In genomic region chr5:83076742-83077661, GRCh38 we compare ENCODE assay signal across 8 cellular contexts. TPM values are rescaled to one million over a fixed set of nuclear protein-coding genes. Genes with fewer than 3 reads are reported as not detected.
DNase-seq lines count a peak whose midpoint lies in the region; ATAC-seq and TF ChIP-seq lines count a peak whose summit lies in the region.

Gene TMEM167A, minus strand, starts transcription at chr5:83077394. Its CDS starts 71 bp downstream, at chr5:83077323.
Gene XRCC4, plus strand, starts transcription at chr5:83077547. Its CDS starts 27,373 bp downstream, at chr5:83104920.

- H3K4me2 ChIP-seq in DOHH2 (ENCODE audit: low read length) (peak within 1 kb of the TSS; percentile 96), GM23338 (peak within 1 kb of the TSS; percentile 92)

- H3K9me3 Mint-ChIP-seq in GM23338 (no peaks in the 10 kb centered on the region), naive B cell (no peaks in the 10 kb centered on the region)
- no peaks in the 10 kb centered on the region for H3K9me3 Mint-ChIP-seq in stimulated activated memory B cell treated with anti-CD40 and anti-IgM and Interleukin-4, amounts not matched to agents 10 μg/mL and 1 μg/mL and 100 μg/mL, for 72 hours

- H3K79me2 ChIP-seq in DOHH2 (ENCODE audit: control insufficient read depth, low read length) (peaks cover 93% of the 10 kb centered on the region), GM23338 (replicated peaks; ENCODE audit: insufficient read depth) (peaks cover 65% of the 10 kb centered on the region)

- ATAC-seq in GM23338: peak; percentile 99
- peak; percentile 98 for ATAC-seq in naive B cell (ENCODE audit: low read depth in 2 of 2)
- ATAC-seq in stimulated activated memory B cell treated with anti-CD40 and anti-IgM and Interleukin-4, amounts not matched to agents 10 μg/mL and 1 μg/mL and 100 μg/mL, for 72 hours: peak; percentile 100

- TF ChIP-seq CTCF in DOHH2 (IDR thresholded peaks at IDR 0.05; ENCODE audit: low read depth, low read length, poor library complexity, severe bottlenecking) (no peak), GM23338 (conservative IDR thresholded peaks at IDR 0.05; ENCODE audit: low read depth in 2 of 2) (no peak)

- H3F3A ChIP-seq in DOHH2 (ENCODE audit: control insufficient read depth, insufficient read depth): no peaks in the 10 kb centered on the region
- H3F3A ChIP-seq in GM23338 (replicated peaks; ENCODE audit: low read depth): no peaks in the 10 kb centered on the region

- no peaks in the 10 kb centered on the region for H4K20me1 ChIP-seq in DOHH2 (ENCODE audit: control insufficient read depth, insufficient read depth, low read depth, low read length)
- H4K20me1 ChIP-seq in GM23338 (replicated peaks; ENCODE audit: insufficient read depth): peaks cover 6% of the 10 kb centered on the region; the same call in 1 of the 2 replicates

- H3K4me3 Mint-ChIP-seq in GM23338 (peak within 1 kb of the TSS; percentile 100), naive B cell (peak within 1 kb of the TSS; percentile 95 to 100 (median 98))
- peak within 1 kb of the TSS; percentile 95 for H3K4me3 Mint-ChIP-seq in stimulated activated memory B cell treated with anti-CD40 and anti-IgM and Interleukin-4, amounts not matched to agents 10 μg/mL and 1 μg/mL and 100 μg/mL, for 72 hours

- peaks cover 3% of the 10 kb centered on the region for H3K27me3 Mint-ChIP-seq in GM23338 (ENCODE audit: insufficient read depth, low read depth, poor library complexity)
- H3K27me3 Mint-ChIP-seq in naive B cell: no peaks in the 10 kb centered on the region
- H3K27me3 Mint-ChIP-seq in stimulated activated memory B cell treated with anti-CD40 and anti-IgM and Interleukin-4, amounts not matched to agents 10 μg/mL and 1 μg/mL and 100 μg/mL, for 72 hours: no peaks in the 10 kb centered on the region

- H3K4me1 Mint-ChIP-seq in GM23338 (peaks cover 44% of the 10 kb centered on the region), naive B cell (peaks cover 33 to 64% (median 45%) of the 10 kb centered on the region in 3 donors)
- peaks cover 50% of the 10 kb centered on the region for H3K4me1 Mint-ChIP-seq in stimulated activated memory B cell treated with anti-CD40 and anti-IgM and Interleukin-4, amounts not matched to agents 10 μg/mL and 1 μg/mL and 100 μg/mL, for 72 hours

- peaks cover 14% of the 10 kb centered on the region for H3K4me1 ChIP-seq in DOHH2 (ENCODE audit: control insufficient read depth, low read length)
- peaks cover 30% of the 10 kb centered on the region for H3K4me1 ChIP-seq in GM23338 (ENCODE audit: insufficient read depth)

- no peaks in the 10 kb centered on the region for H3K9me2 ChIP-seq in DOHH2 (replicated peaks; ENCODE audit: control insufficient read depth, low read length)
- H3K9me2 ChIP-seq in GM23338 (ENCODE audit: insufficient read depth): no peaks in the 10 kb centered on the region

- H3K27me3 ChIP-seq in DOHH2 (ENCODE audit: control insufficient read depth, low read length): no peaks in the 10 kb centered on the region
- H3K27me3 ChIP-seq in GM23338 (ENCODE audit: insufficient read depth): no peaks in the 10 kb centered on the region

- H3K36me3 Mint-ChIP-seq in GM23338 (ENCODE audit: low read depth) (peaks cover 20% of the 10 kb centered on the region; the same call in 2 of the 3 replicates), naive B cell (peaks cover 7 to 15% of the 10 kb centered on the region in 2 donors)
- peaks cover 14% of the 10 kb centered on the region for H3K36me3 Mint-ChIP-seq in stimulated activated memory B cell treated with anti-CD40 and anti-IgM and Interleukin-4, amounts not matched to agents 10 μg/mL and 1 μg/mL and 100 μg/mL, for 72 hours

- peak within 1 kb of the TSS; percentile 2; the same call in 1 of the 2 replicates for H2AFZ ChIP-seq in GM23338

- H3K9me3 ChIP-seq in DOHH2 (ENCODE audit: control insufficient read depth, insufficient read depth, low read length): no peaks in the 10 kb centered on the region

- DNase-seq in GM23338 (ENCODE audit: low spot score): peak; percentile 100
- DNase-seq in LHCN-M2 (ENCODE audit: low read depth): peak; percentile 98
- DNase-seq in RPMI8226: peak; percentile 100
- DNase-seq in activated T-helper 1 cell treated with anti-CD3 and anti-CD28 coated beads, Interleukin-2, amount 50 U/mL, for 16 hours (ENCODE audit: low read depth in 1 of 2, low spot score in 1 of 2): peak; percentile 80 to 89
- peak; percentile 99 for DNase-seq in fibroblast of gingiva (ENCODE audit: low read depth)
- peak; percentile 94 for DNase-seq in naive B cell

- H3K27ac Mint-ChIP-seq in GM23338 (peak within 1 kb of the TSS; percentile 99), naive B cell (peak within 1 kb of the TSS; percentile 96 to 99 (median 98))
- peak within 1 kb of the TSS; percentile 90 for H3K27ac Mint-ChIP-seq in stimulated activated memory B cell treated with anti-CD40 and anti-IgM and Interleukin-4, amounts not matched to agents 10 μg/mL and 1 μg/mL and 100 μg/mL, for 72 hours

- H3K4me3 ChIP-seq in DOHH2 (ENCODE audit: low read length) (peak within 1 kb of the TSS; percentile 85), GM23338 (peak within 1 kb of the TSS; percentile 70)

- H3K36me3 ChIP-seq in DOHH2 (ENCODE audit: control insufficient read depth, low read length) (peaks cover 42% of the 10 kb centered on the region), GM23338 (ENCODE audit: insufficient read depth) (no peaks in the 10 kb centered on the region)

- H3K27ac ChIP-seq in DOHH2 (ENCODE audit: low read depth, low read length): peak within 1 kb of the TSS; percentile 80
- H3K27ac ChIP-seq in GM23338 (ENCODE audit: low read depth): peak within 1 kb of the TSS; percentile 91

TF ChIP-seq in GM23338, 12 proteins besides CTCF, POLR2A, EP300 and RAD21:
- peak; percentile 70 for TF ChIP-seq CREB1 (CRISPR knock-in tag; IDR thresholded peaks at IDR 0.05; ENCODE audit: low read depth)
- TF ChIP-seq POLR2AphosphoS5 (IDR thresholded peaks at IDR 0.05; ENCODE audit: low read depth): peak; percentile 86
- no peak for TF ChIP-seq ZNF114 (CRISPR knock-in tag; IDR thresholded peaks at IDR 0.05)
- peak; percentile 69 for TF ChIP-seq ETS1 (IDR thresholded peaks at IDR 0.05)

RNA-seq across cellular contexts. Expression of gene TMEM167A, which starts in this region (rescaled TPM):
- 158 and 179 TPM in 2 replicates for total RNA-seq in GM23338 (2014; rRNA removed; shearing (Covaris generic))
- polyA plus RNA-seq in GM23338 (2016; fragmentation: Nextera tagmentation; extraction: Ambion mirVana) (244 and 267 TPM in 2 replicates), naive B cell (ENCODE audit: low read depth in 6 of 6) (10 to 100 TPM; 50.8 to 88.1 (median 60.9) TPM)
- total RNA-seq in LHCN-M2 (2014; rRNA removed): 65.1 and 69.5 TPM in 2 replicates
- 54.7 TPM for polyA plus RNA-seq in LHCN-M2 (2012)

RNA-seq across cellular contexts. Expression of gene XRCC4, which starts in this region (rescaled TPM):
- 11.5 and 12.4 TPM in 2 replicates for total RNA-seq in GM23338 (2014; rRNA removed; shearing (Covaris generic))
- polyA plus RNA-seq in GM23338 (2016; fragmentation: Nextera tagmentation; extraction: Ambion mirVana) (15.8 and 22.4 TPM in 2 replicates), naive B cell (ENCODE audit: low read depth in 6 of 6) (1 to 10 TPM; 7.8 to 9.9 (median 9.3) TPM)
- total RNA-seq in LHCN-M2 (2014; rRNA removed): 14.3 and 17.2 TPM in 2 replicates
- 5.6 TPM for polyA plus RNA-seq in LHCN-M2 (2012)

Comparison
In these comparisons a context has a peak if more than half of its experiments do, and no peak if none do; other contexts are left out.
1. Peak in every context shown above with its lines: DNase-seq, ATAC-seq, H3K4me3 ChIP-seq and H3K27ac ChIP-seq.